In genomic region chr1:208155243-208155642, GRCh38 we compare ENCODE assay signal across 19 cellular contexts.
"Had no signal": no experiment of that assay in that cellular context is flagged by ENCODE, and none has a peak within 500 bp of the region (broad histone marks: within the 10 kb centered on the region; RNA-seq: fewer than 3 reads in every experiment).

No MANE protein-coding gene starts in this region.

- H3K4me3 ChIP-seq: sigmoid colon, thoracic aorta, uterus had no signal

- H3K36me3 Mint-ChIP-seq: activated naive CD8-positive, alpha-beta T cell treated with anti-CD3 and anti-CD28 coated beads for 36 hours had no signal

- ATAC-seq: activated T-cell treated with anti-CD3 and anti-CD28 coated beads, Interleukin-2, amount 50 U/mL, for 72 hours; effector memory CD8-positive, alpha-beta T cell had no signal

- H3K9me3 ChIP-seq: sigmoid colon, thoracic aorta, uterus had no signal

- H3K27me3 Mint-ChIP-seq: activated naive CD8-positive, alpha-beta T cell treated with anti-CD3 and anti-CD28 coated beads for 36 hours; stimulated activated naive CD8-positive, alpha-beta T cell treated with anti-CD3 and anti-CD28 coated beads, Interleukin-15, amount 100 ng/mL, for 72 hours had no signal

- DNase-seq: activated CD4-positive, alpha-beta T cell treated with anti-CD3 and anti-CD28 coated beads, Interleukin-2, amount 10 ng/mL, durations not matched to agents 7 days and 5 days; activated CD4-positive, CD25-positive, alpha-beta regulatory T cell; activated CD8-positive, alpha-beta memory T cell treated with anti-CD3 and anti-CD28 coated beads, Interleukin-2, amount 50 U/mL, for 48 hours; activated gamma-delta T cell treated with Interleukin-2 at 50 U/mL for 16 hours; activated naive CD8-positive, alpha-beta T cell treated with anti-CD3 and anti-CD28 coated beads for 36 hours; activated T-cell treated with anti-CD3 and anti-CD28 coated beads, Interleukin-2, amount 50 U/mL, for 72 hours; amygdala; brain microvascular endothelial cell; cerebellar nuclear complex; effector memory CD8-positive, alpha-beta T cell; foreskin melanocyte; kidney glomerular epithelial cell; stimulated activated CD4-positive, alpha-beta T cell treated with anti-CD3 and anti-CD28 coated beads, Interleukin-1b, Interleukin-23, amount 100 ng/mL, for 48 hours; stimulated activated naive CD8-positive, alpha-beta T cell treated with anti-CD3 and anti-CD28 coated beads, Interleukin-15, amount 100 ng/mL, for 72 hours; uterus had no signal

- H3K27ac ChIP-seq: brain microvascular endothelial cell, epithelial cell of prostate, sigmoid colon, thoracic aorta, uterus had no signal

- H3K36me3 ChIP-seq: brain microvascular endothelial cell, sigmoid colon, thoracic aorta, uterus had no signal

- H3K9me3 Mint-ChIP-seq: activated CD4-positive, alpha-beta T cell treated with anti-CD3 and anti-CD28 coated beads, Interleukin-2, amount 10 ng/mL, durations not matched to agents 7 days and 5 days; activated naive CD8-positive, alpha-beta T cell treated with anti-CD3 and anti-CD28 coated beads for 36 hours; activated T-cell treated with anti-CD3 and anti-CD28 coated beads, Interleukin-2, amount 50 U/mL, for 72 hours; effector memory CD8-positive, alpha-beta T cell; stimulated activated naive CD8-positive, alpha-beta T cell treated with anti-CD3 and anti-CD28 coated beads, Interleukin-15, amount 100 ng/mL, for 72 hours; T-helper 2 cell treated with Interferon-gamma antibody and Interleukin-4, amounts not matched to agents 5 μg/mL and 100 μg/mL, for 36 hours had no signal

- H3K27me3 ChIP-seq: brain microvascular endothelial cell, sigmoid colon, uterus had no signal

- H3K4me3 Mint-ChIP-seq: activated CD4-positive, alpha-beta T cell treated with anti-CD3 and anti-CD28 coated beads, Interleukin-2, amount 10 ng/mL, durations not matched to agents 7 days and 5 days; activated naive CD8-positive, alpha-beta T cell treated with anti-CD3 and anti-CD28 coated beads for 36 hours; activated T-cell treated with anti-CD3 and anti-CD28 coated beads, Interleukin-2, amount 50 U/mL, for 72 hours; effector memory CD8-positive, alpha-beta T cell; stimulated activated naive CD8-positive, alpha-beta T cell treated with anti-CD3 and anti-CD28 coated beads, Interleukin-15, amount 100 ng/mL, for 72 hours; T-helper 2 cell treated with Interferon-gamma antibody and Interleukin-4, amounts not matched to agents 5 μg/mL and 100 μg/mL, for 36 hours had no signal

- H3K27ac Mint-ChIP-seq: activated CD4-positive, alpha-beta T cell treated with anti-CD3 and anti-CD28 coated beads, Interleukin-2, amount 10 ng/mL, durations not matched to agents 7 days and 5 days; activated naive CD8-positive, alpha-beta T cell treated with anti-CD3 and anti-CD28 coated beads for 36 hours; activated T-cell treated with anti-CD3 and anti-CD28 coated beads, Interleukin-2, amount 50 U/mL, for 72 hours; effector memory CD8-positive, alpha-beta T cell; T-helper 2 cell treated with Interferon-gamma antibody and Interleukin-4, amounts not matched to agents 5 μg/mL and 100 μg/mL, for 36 hours had no signal

- H3K4me1 Mint-ChIP-seq: activated CD4-positive, alpha-beta T cell treated with anti-CD3 and anti-CD28 coated beads, Interleukin-2, amount 10 ng/mL, durations not matched to agents 7 days and 5 days; activated naive CD8-positive, alpha-beta T cell treated with anti-CD3 and anti-CD28 coated beads for 36 hours; stimulated activated naive CD8-positive, alpha-beta T cell treated with anti-CD3 and anti-CD28 coated beads, Interleukin-15, amount 100 ng/mL, for 72 hours had no signal
